In the genomic region with DNA sequence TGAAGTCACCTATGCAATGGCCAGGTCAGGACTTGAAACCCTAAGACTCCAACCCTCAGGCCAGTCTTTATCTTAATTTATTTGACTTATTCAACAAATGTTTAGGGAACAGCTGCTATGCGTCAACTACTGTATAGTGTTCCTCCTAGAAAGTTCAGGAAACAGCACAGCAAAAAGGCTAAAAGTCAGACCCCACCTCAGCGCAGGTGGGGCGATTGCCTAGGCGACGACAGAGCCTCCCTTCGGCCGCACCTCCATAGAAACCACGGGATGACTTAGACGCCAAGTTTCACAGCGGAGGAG, we compare ENCODE assay signal across 8 cellular contexts. TPM values are rescaled to one million over a fixed set of nuclear protein-coding genes. Genes with fewer than 3 reads are reported as not detected.
A peak's percentile ranks its signal among the peaks of the same experiment; 100 is the strongest.
DNase-seq lines count a peak whose midpoint lies in the region; ATAC-seq, FAIRE-seq and TF ChIP-seq lines count a peak whose summit lies in the region.

No MANE protein-coding gene starts in this region.

- TF ChIP-seq EP300 in HepG2 (IDR thresholded peaks at IDR 0.05; ENCODE audit: low read depth in 2 of 2, low read length in 2 of 2), result no peak
- TF ChIP-seq EP300 in HepG2 (CRISPR knock-in tag; IDR thresholded peaks at IDR 0.05; ENCODE audit: borderline replicate concordance), result no peak
- TF ChIP-seq EP300 in upper lobe of left lung (IDR thresholded peaks at IDR 0.05), result no peak

- ATAC-seq in Right ventricle myocardium superior (ENCODE audit: poor library complexity) (no peak), HepG2 (peak; percentile 15), upper lobe of left lung (ENCODE audit: low FRiP score in 2 of 2) (no peak), HG02798 (IDR thresholded peaks at IDR 0.05; ENCODE audit: poor library complexity, unreplicated experiment) (no peak)
- no peak for ATAC-seq in activated naive CD4-positive, alpha-beta T cell treated with anti-CD3 and anti-CD28 coated beads, Interleukin-2, amount 50 U/mL, for 72 hours

- peak overlapping the region; percentile 72 for H3K4me3 ChIP-seq in cardiac muscle cell
- peak overlapping the region; percentile 70 to 92 (median 88) for H3K4me3 ChIP-seq in HepG2 (replicated peaks in 1 of 3; ENCODE audit: insufficient read depth in 1 of 3, low read depth in 2 of 3, low read length in 3 of 3)
- H3K4me3 ChIP-seq in upper lobe of left lung, result peak overlapping the region; percentile 76 to 96 (median 82)

- peaks cover 20 to 24% of the 10 kb centered on the region in 2 donors for H3K36me3 Mint-ChIP-seq in activated naive CD4-positive, alpha-beta T cell treated with anti-CD3 and anti-CD28 coated beads, Interleukin-2, amount 50 U/mL, for 72 hours

- H3K4me1 ChIP-seq in cardiac muscle cell (ENCODE audit: low read depth) (no peaks in the 10 kb centered on the region), HepG2 (ENCODE audit: insufficient read depth, low read length) (peaks cover 66% of the 10 kb centered on the region), upper lobe of left lung (peaks cover 21 to 42% (median 25%) of the 10 kb centered on the region in 4 donors)

- POLR2A ChIA-PET in HepG2 (lab: Yijun Ruan, JAX), result no interaction called here

- TF ChIP-seq POLR2A in HepG2 (IDR thresholded peaks at IDR 0.05; ENCODE audit: insufficient read depth in 1 of 2, low read depth in 2 of 2, low read length in 2 of 2) (no peak), upper lobe of left lung (IDR thresholded peaks at IDR 0.05) (no peak)

- H3K27me3 ChIP-seq in cardiac muscle cell (no peaks in the 10 kb centered on the region), HepG2 (ENCODE audit: control insufficient read depth in 1 of 2, insufficient read depth in 2 of 2, low read length in 2 of 2) (no peaks in the 10 kb centered on the region; a peak in 1 of 5 replicates), upper lobe of left lung (no peaks in the 10 kb centered on the region)

- TF ChIP-seq CTCF in cardiac muscle cell (IDR thresholded peaks at IDR 0.05; ENCODE audit: low read depth, low read length) (no peak), HepG2 (CRISPR knock-in tag; IDR thresholded peaks at IDR 0.05) (no peak), upper lobe of left lung (IDR thresholded peaks at IDR 0.05) (no peak)

- no peak for FAIRE-seq in HepG2 (lab: Jason Lieb, UNC)

- WGBS in HepG2 (ENCODE audit: low lambda C conversion rate), result 0% methylated on average over 9 of the region's 10 CpGs
- 1 to 2% methylated on average over 9 to 10 of the region's 10 CpGs for WGBS in upper lobe of left lung, 2 donors

- peak overlapping the region; percentile 85 for H3K4me2 ChIP-seq in HepG2 (ENCODE audit: low read depth, low read length)

- DNase-seq in cardiac muscle cell (ENCODE audit: low read depth in 1 of 2, low spot score in 1 of 2) (no peak), Right ventricle myocardium superior (no peak), HepG2 (ENCODE audit: low spot score) (no peak), upper lobe of left lung (no peak), T1000 (lab: John Stamatoyannopoulos, UW) (no peak), cerebellar nuclear complex (lab: John Stamatoyannopoulos, UW) (no peak)
- DNase-seq in activated naive CD4-positive, alpha-beta T cell treated with anti-CD3 and anti-CD28 coated beads, Interleukin-2, amount 50 U/mL, for 72 hours (ENCODE audit: low spot score in 2 of 2), result no peak

- H3K9ac ChIP-seq in HepG2 (ENCODE audit: insufficient read depth, low read depth, low read length), result peak overlapping the region; percentile 79

- no peak for TF ChIP-seq RAD21 in HepG2 (CRISPR knock-in tag; IDR thresholded peaks at IDR 0.05)

- H3K27ac ChIP-seq in cardiac muscle cell, result peak overlapping the region; percentile 46
- H3K27ac ChIP-seq in HepG2 (ENCODE audit: extremely low read length, insufficient read depth, low read length), result peak overlapping the region; percentile 65
- peak overlapping the region; percentile 82 to 95 (median 92) for H3K27ac ChIP-seq in upper lobe of left lung

- peaks cover 0 to 4% of the 10 kb centered on the region in 2 donors for H3K9me3 Mint-ChIP-seq in activated naive CD4-positive, alpha-beta T cell treated with anti-CD3 and anti-CD28 coated beads, Interleukin-2, amount 50 U/mL, for 72 hours

- no peaks in the 10 kb centered on the region for H4K20me1 ChIP-seq in HepG2 (ENCODE audit: insufficient read depth, low read length)

- peaks cover 48% of the 10 kb centered on the region for H3K79me2 ChIP-seq in HepG2 (ENCODE audit: insufficient read depth, low read length)

- in situ Hi-C loops in HepG2 (cut with HindIII; ENCODE audit: extremely low pct_ligation_motif_present, low pct_unique_long_range_greater_than_20kb), result no loop called here

- CTCF ChIA-PET in HepG2 (lab: Yijun Ruan, JAX; ENCODE audit: low intra/inter-chr PET ratio, low total read pairs), result no interaction called here

- H3K9me3 ChIP-seq in cardiac muscle cell (ENCODE audit: low read depth) (no peaks in the 10 kb centered on the region), HepG2 (ENCODE audit: low read length) (no peaks in the 10 kb centered on the region), upper lobe of left lung (no peaks in the 10 kb centered on the region)

- intact Hi-C loops in Right ventricle myocardium superior (cut with DNase I), result no loop called here
- intact Hi-C loops in HepG2 (cut with micrococcal nuclease; ENCODE audit: unreplicated experiment), result no loop called here

- no peaks in the 10 kb centered on the region for H3K36me3 ChIP-seq in cardiac muscle cell
- H3K36me3 ChIP-seq in HepG2 (replicated peaks in 1 of 2; ENCODE audit: control insufficient read depth in 1 of 2, insufficient read depth in 2 of 2, low read length in 2 of 2), result peaks cover 0 to 2% of the 10 kb centered on the region in 2 experiments; a peak in 3 of 5 replicates
- peaks cover 0 to 13% (median 7%) of the 10 kb centered on the region in 4 donors for H3K36me3 ChIP-seq in upper lobe of left lung

- BruUV-seq in HepG2 (replicated peaks; lab: Mats Ljungman, UMichigan), result TSS peak; percentile 86

- H3K27ac Mint-ChIP-seq in activated naive CD4-positive, alpha-beta T cell treated with anti-CD3 and anti-CD28 coated beads, Interleukin-2, amount 50 U/mL, for 72 hours, result peak overlapping the region; percentile 99

- no peak overlapping the region for H2AFZ ChIP-seq in HepG2 (ENCODE audit: low read length)

RNA-seq across cellular contexts. Expression of a gene that starts 0.5 kb away (rescaled TPM):
- total RNA-seq in cardiac muscle cell (29.9 and 34.3 TPM in 2 replicates), Right ventricle myocardium superior (22.2 TPM), HepG2 (2016; rRNA removed; fragmentation: Illumina TruSeq; extraction: Trizol) (25.6 and 28.3 TPM in 2 replicates), upper lobe of left lung (10 to 100 TPM; 28.6 to 82.8 (median 38.4) TPM)
- polyA plus RNA-seq in cardiac muscle cell (38.1 and 45.9 TPM in 2 replicates), HepG2 (2011; rRNA removed) (16.8 and 23.8 TPM in 2 replicates)
- total RNA-seq in activated naive CD4-positive, alpha-beta T cell treated with anti-CD3 and anti-CD28 coated beads, Interleukin-2, amount 50 U/mL, for 72 hours, result 10 to 100 TPM; 54.0 to 60.0 TPM
- total RNA-seq in HepG2 (2016; cell fraction: cytosol; rRNA removed; fragmentation: Illumina TruSeq; extraction: Trizol; ENCODE audit: low read depth), result 10.4 and 11.6 TPM in 2 replicates
- 22.9 and 27.1 TPM in 2 replicates for total RNA-seq in HepG2 (2016; cell fraction: insoluble cytoplasmic fraction; rRNA removed; fragmentation: Illumina TruSeq; extraction: Trizol)
- total RNA-seq in HepG2 (2016; cell fraction: membrane; rRNA removed; fragmentation: Illumina TruSeq; extraction: Trizol), result 18.0 and 21.0 TPM in 2 replicates
- 20.3 and 23.2 TPM in 2 replicates for total RNA-seq in HepG2 (2016; cell fraction: nucleus; rRNA removed; fragmentation: Illumina TruSeq; extraction: Trizol)
- polyA plus RNA-seq in HepG2 (2011; cell fraction: cytosol; rRNA removed), result 12.1 and 17.8 TPM in 2 replicates
- polyA plus RNA-seq in HepG2 (2011; cell fraction: nucleus; rRNA removed), result 31.8 and 34.6 TPM in 2 replicates
- 21.1 and 21.2 TPM in 2 replicates for polyA plus RNA-seq in HepG2 (2012)
- polyA plus RNA-seq in HepG2 (2016; cell fraction: cytosol; fragmentation: Illumina TruSeq; extraction: Trizol; ENCODE audit: low read depth), result 11.8 and 13.6 TPM in 2 replicates
- polyA plus RNA-seq in HepG2 (2016; cell fraction: insoluble cytoplasmic fraction; fragmentation: Illumina TruSeq; extraction: Trizol; ENCODE audit: low read depth), result 33.2 and 33.9 TPM in 2 replicates
- polyA plus RNA-seq in HepG2 (2016; cell fraction: membrane; fragmentation: Illumina TruSeq; extraction: Trizol; ENCODE audit: low read depth), result 15.6 and 18.4 TPM in 2 replicates
- 26.8 and 29.2 TPM in 2 replicates for polyA plus RNA-seq in HepG2 (2016; cell fraction: nucleus; fragmentation: Illumina TruSeq; extraction: Trizol; ENCODE audit: insufficient read depth, low read depth)
- polyA minus RNA-seq in HepG2 (2011; rRNA and poly(A)+ RNA removed; ENCODE audit: low replicate concordance), result 15.7 and 37.7 TPM in 2 replicates
- 4.7 and 10.4 TPM in 2 replicates for polyA minus RNA-seq in HepG2 (2011; cell fraction: cytosol; rRNA and poly(A)+ RNA removed)
- 25.6 and 30.6 TPM in 2 replicates for polyA minus RNA-seq in HepG2 (2011; cell fraction: nucleus; rRNA and poly(A)+ RNA removed)

RNA-seq across cellular contexts. Expression of a gene that starts 1.1 kb away (rescaled TPM):
- 6.3 and 6.5 TPM in 2 replicates for total RNA-seq in cardiac muscle cell
- polyA plus RNA-seq in cardiac muscle cell, result 4.4 and 5.3 TPM in 2 replicates
- 3.7 TPM for total RNA-seq in Right ventricle myocardium superior
- 10 to 100 TPM; 15.2 to 15.8 TPM for total RNA-seq in activated naive CD4-positive, alpha-beta T cell treated with anti-CD3 and anti-CD28 coated beads, Interleukin-2, amount 50 U/mL, for 72 hours
- total RNA-seq in HepG2 (2016; rRNA removed; fragmentation: Illumina TruSeq; extraction: Trizol), result 11.9 and 13.9 TPM in 2 replicates
- 5.7 and 5.9 TPM in 2 replicates for total RNA-seq in HepG2 (2016; cell fraction: cytosol; rRNA removed; fragmentation: Illumina TruSeq; extraction: Trizol; ENCODE audit: low read depth)
- total RNA-seq in HepG2 (2016; cell fraction: insoluble cytoplasmic fraction; rRNA removed; fragmentation: Illumina TruSeq; extraction: Trizol), result 12.2 and 15.6 TPM in 2 replicates
- total RNA-seq in HepG2 (2016; cell fraction: membrane; rRNA removed; fragmentation: Illumina TruSeq; extraction: Trizol), result 14.1 and 14.5 TPM in 2 replicates
- total RNA-seq in HepG2 (2016; cell fraction: nucleus; rRNA removed; fragmentation: Illumina TruSeq; extraction: Trizol), result 10.8 and 11.0 TPM in 2 replicates
- 5.8 and 5.9 TPM in 2 replicates for polyA plus RNA-seq in HepG2 (2011; rRNA removed)
- polyA plus RNA-seq in HepG2 (2011; cell fraction: cytosol; rRNA removed), result 4.4 and 5.0 TPM in 2 replicates
- 8.9 and 10.0 TPM in 2 replicates for polyA plus RNA-seq in HepG2 (2011; cell fraction: nucleus; rRNA removed)
- polyA plus RNA-seq in HepG2 (2012), result 4.4 and 4.7 TPM in 2 replicates
- 0.80 and 1.1 TPM in 2 replicates for polyA plus RNA-seq in HepG2 (2016; cell fraction: cytosol; fragmentation: Illumina TruSeq; extraction: Trizol; ENCODE audit: low read depth)
- 11.9 and 12.5 TPM in 2 replicates for polyA plus RNA-seq in HepG2 (2016; cell fraction: insoluble cytoplasmic fraction; fragmentation: Illumina TruSeq; extraction: Trizol; ENCODE audit: low read depth)
- 2.0 and 2.1 TPM in 2 replicates for polyA plus RNA-seq in HepG2 (2016; cell fraction: membrane; fragmentation: Illumina TruSeq; extraction: Trizol; ENCODE audit: low read depth)
- polyA plus RNA-seq in HepG2 (2016; cell fraction: nucleus; fragmentation: Illumina TruSeq; extraction: Trizol; ENCODE audit: insufficient read depth, low read depth), result 11.9 and 14.0 TPM in 2 replicates
- polyA minus RNA-seq in HepG2 (2011; rRNA and poly(A)+ RNA removed; ENCODE audit: low replicate concordance), result 11.5 and 34.6 TPM in 2 replicates
- polyA minus RNA-seq in HepG2 (2011; cell fraction: cytosol; rRNA and poly(A)+ RNA removed), result 3.4 and 7.7 TPM in 2 replicates
- polyA minus RNA-seq in HepG2 (2011; cell fraction: nucleus; rRNA and poly(A)+ RNA removed), result 13.1 and 17.5 TPM in 2 replicates
- total RNA-seq in upper lobe of left lung, result 10 to 100 TPM in 1 of 6 donors, 1 to 10 TPM in 5; 3.8 to 12.5 (median 6.3) TPM
